In genomic region chr6:30481213-30481964, GRCh38 we compare ENCODE assay signal across 9 cellular contexts. TPM values are rescaled to one million over a fixed set of nuclear protein-coding genes. Genes with fewer than 3 reads are reported as not detected.
DNase-seq lines count a peak whose midpoint lies in the region; ATAC-seq and TF ChIP-seq lines count a peak whose summit lies in the region.
"Had no signal": no experiment of that assay in that cellular context is flagged by ENCODE, and none has a peak within 500 bp of the region (broad histone marks: within the 10 kb centered on the region; RNA-seq: fewer than 3 reads in every experiment).

No MANE protein-coding gene starts in this region.

- H3K36me3 ChIP-seq in BLaER1 = no peaks in the 10 kb centered on the region
- no peaks in the 10 kb centered on the region for H3K36me3 ChIP-seq in H7 (replicated peaks; ENCODE audit: control insufficient read depth, insufficient read depth, low read length)
- no peaks in the 10 kb centered on the region for H3K36me3 ChIP-seq in iPS-20b (ENCODE audit: insufficient read depth, low read depth, low read length)
- no peaks in the 10 kb centered on the region for H3K36me3 ChIP-seq in adrenal gland (replicated peaks in 1 of 2)

- H3K27me3 ChIP-seq in BLaER1 (peaks cover 58% of the 10 kb centered on the region), H7 (ENCODE audit: control insufficient read depth, insufficient read depth, low read length) (peaks cover 26% of the 10 kb centered on the region), iPS-20b (ENCODE audit: insufficient read depth, low read length) (peaks cover 59% of the 10 kb centered on the region), adrenal gland (peaks cover 42% of the 10 kb centered on the region)

- no peaks in the 10 kb centered on the region for H3K36me3 Mint-ChIP-seq in activated T-helper 17 cell treated with anti-CD3 and anti-CD28 coated beads, Interleukin-2, amount 50 U/mL, for 72 hours (ENCODE audit: low read depth)
- H3K36me3 Mint-ChIP-seq: CD8-positive, alpha-beta T cell had no signal

- H3K27me3 Mint-ChIP-seq in activated T-helper 17 cell treated with anti-CD3 and anti-CD28 coated beads, Interleukin-2, amount 50 U/mL, for 72 hours = peaks cover 42% of the 10 kb centered on the region

- DNase-seq in H7 (peak; percentile 68), activated gamma-delta T cell (lab: John Stamatoyannopoulos, UW) (no peak), adrenal gland (no peak)

- H3K4me3 ChIP-seq in BLaER1 = peak overlapping the region; percentile 9; the same call in 1 of the 2 replicates
- H3K4me3 ChIP-seq in H7 (ENCODE audit: insufficient read depth, low read depth, low read length) = peak overlapping the region; percentile 37; the same call in 1 of the 2 replicates
- H3K4me3 ChIP-seq in iPS-20b (ENCODE audit: low read length) = peak overlapping the region; percentile 47
- H3K4me3 ChIP-seq in adrenal gland = no peak overlapping the region

- H3K27ac ChIP-seq in BLaER1 (no peak overlapping the region), iPS-20b (ENCODE audit: low read length) (no peak overlapping the region), adrenal gland (no peak overlapping the region)

- WGBS in adrenal gland, 4 donors = 4 to 11% (median 5%) methylated on average over 15 to 33 of the region's 33 CpGs

- H4K20me1 ChIP-seq in BLaER1 = peaks cover 18% of the 10 kb centered on the region

- no peak overlapping the region for H3K27ac Mint-ChIP-seq in activated T-helper 17 cell treated with anti-CD3 and anti-CD28 coated beads, Interleukin-2, amount 50 U/mL, for 72 hours
- H3K27ac Mint-ChIP-seq: CD8-positive, alpha-beta T cell had no signal

- no peak for TF ChIP-seq CTCF in adrenal gland (IDR thresholded peaks at IDR 0.05)

- peaks cover 9% of the 10 kb centered on the region for H3K4me1 Mint-ChIP-seq in activated T-helper 17 cell treated with anti-CD3 and anti-CD28 coated beads, Interleukin-2, amount 50 U/mL, for 72 hours

- H3K9me3 ChIP-seq in BLaER1 (peaks cover 19% of the 10 kb centered on the region), iPS-20b (ENCODE audit: insufficient read depth, low read depth, low read length) (no peaks in the 10 kb centered on the region), adrenal gland (replicated peaks in 1 of 3) (no peaks in the 10 kb centered on the region)

- peak overlapping the region; percentile 50 for H3K4me2 ChIP-seq in BLaER1

- no peak for ATAC-seq in activated T-helper 17 cell treated with anti-CD3 and anti-CD28 coated beads, Interleukin-2, amount 50 U/mL, for 72 hours (replicated peaks)
- no peak for ATAC-seq in HG03354 (IDR thresholded peaks at IDR 0.05; ENCODE audit: poor library complexity, severe bottlenecking, unreplicated experiment)
- ATAC-seq in HG02588 (IDR thresholded peaks at IDR 0.05; ENCODE audit: unreplicated experiment) = no peak

- H3K9me3 Mint-ChIP-seq in activated T-helper 17 cell treated with anti-CD3 and anti-CD28 coated beads, Interleukin-2, amount 50 U/mL, for 72 hours = no peaks in the 10 kb centered on the region
- H3K9me3 Mint-ChIP-seq: CD8-positive, alpha-beta T cell had no signal

- H3K9ac ChIP-seq in BLaER1 (no peak overlapping the region), iPS-20b (ENCODE audit: low read depth, low read length) (no peak overlapping the region)

- H3K4me1 ChIP-seq in BLaER1 (peaks cover 32% of the 10 kb centered on the region), iPS-20b (ENCODE audit: insufficient read depth, low read length) (no peaks in the 10 kb centered on the region), adrenal gland (replicated peaks in 1 of 2) (no peaks in the 10 kb centered on the region)

- no peak for TF ChIP-seq POLR2A in adrenal gland (IDR thresholded peaks at IDR 0.05)

- intact Hi-C loops in adrenal gland (cut with DNase I) = loop anchor here (5.0 kb wide), 2 partner anchors 51 to 66 kb away; no protein-coding TSS in a partner anchor

- H3K4me3 Mint-ChIP-seq in activated T-helper 17 cell treated with anti-CD3 and anti-CD28 coated beads, Interleukin-2, amount 50 U/mL, for 72 hours = peak overlapping the region; percentile 66

RNA-seq across cellular contexts. Expression of gene HLA-E, which starts 7.9 kb away (rescaled TPM):
- total RNA-seq in H7 (2014; rRNA removed; shearing (Covaris generic)) = 45.8 and 61.9 TPM in 2 replicates
- 100 to 1,000 TPM; 362 to 675 TPM for total RNA-seq in activated T-helper 17 cell treated with anti-CD3 and anti-CD28 coated beads, Interleukin-2, amount 50 U/mL, for 72 hours
- 100 to 1,000 TPM; 289 to 667 (median 377) TPM for total RNA-seq in adrenal gland
- 100 to 1,000 TPM; 126 to 285 (median 261) TPM for polyA plus RNA-seq in adrenal gland

Comparison
In these comparisons a context has a peak if more than half of its experiments do, and no peak if none do; other contexts are left out.
1. H3K4me3 ChIP-seq: peak in BLaER1 (single experiment), H7 (single experiment) and iPS-20b (single experiment); none in adrenal gland (0 of 4).